8 cellular contexts compared by ENCODE assay signal in genomic region chr2:96265349-96265839, GRCh38. TPM values are rescaled to one million over a fixed set of nuclear protein-coding genes. Genes with fewer than 3 reads are reported as not detected.
DNase-seq lines count a peak whose midpoint lies in the region; ATAC-seq, FAIRE-seq and TF ChIP-seq lines count a peak whose summit lies in the region.

No MANE protein-coding gene starts in this region.

- peak overlapping the region; percentile 78 to 96 (median 92) for H3K4me3 ChIP-seq in BLaER1 treated with 17β-estradiol and CSF1 and Interleukin-3, amounts not matched to agents 10 nM and 100 nM
- H3K4me3 ChIP-seq in vagina = peak overlapping the region; percentile 85 to 91

- no peak for TF ChIP-seq POLR2A in vagina (IDR thresholded peaks at IDR 0.05)

- H3K27ac Mint-ChIP-seq in activated CD8-positive, alpha-beta T cell treated with anti-CD3 and anti-CD28 coated beads, Interleukin-2, amount 10 ng/mL, durations not matched to agents 7 days and 5 days = peak overlapping the region; percentile 91
- H3K27ac Mint-ChIP-seq in naive thymus-derived CD8-positive, alpha-beta T cell = peak overlapping the region in 8 of 10 donors; percentile 82 to 98 (median 93)

- CTCF ChIA-PET in activated CD8-positive, alpha-beta T cell treated with anti-CD3 and anti-CD28 coated beads, Interleukin-2, amount 10 ng/mL, durations not matched to agents 7 days and 5 days (lab: Charles Lee) = interaction anchor here (1.0 to 4.7 kb wide), 13 partner anchors 10 to 273 kb away, joined by 3 to 34 read pairs (median 5); partner anchors contain the start of genes ANKRD36C and STARD7

- DNase-seq in HTR-8/SVneo (ENCODE audit: insufficient read length, low spot score) (peak; percentile 51), vagina (ENCODE audit: extremely low spot score in 2 of 2) (no peak)
- DNase-seq in activated CD8-positive, alpha-beta T cell treated with anti-CD3 and anti-CD28 coated beads, Interleukin-2, amount 10 ng/mL, durations not matched to agents 7 days and 5 days = peak; percentile 54
- DNase-seq in naive thymus-derived CD8-positive, alpha-beta T cell = peak in 6 of 10 donors; percentile 31 to 68 (median 38)

- intact Hi-C loops in vagina (cut with DNase I) = no loop called here

- no peak for FAIRE-seq in HTR-8/SVneo (lab: Jason Lieb, UNC)

- peaks cover 38 to 56% (median 46%) of the 10 kb centered on the region in 10 experiments for H3K4me1 ChIP-seq in BLaER1 treated with 17β-estradiol and CSF1 and Interleukin-3, amounts not matched to agents 10 nM and 100 nM
- H3K4me1 ChIP-seq in vagina = peaks cover 57% of the 10 kb centered on the region

- no peak for TF ChIP-seq CTCF in vagina (IDR thresholded peaks at IDR 0.05)

- H3K4me3 Mint-ChIP-seq in activated CD8-positive, alpha-beta T cell treated with anti-CD3 and anti-CD28 coated beads, Interleukin-2, amount 10 ng/mL, durations not matched to agents 7 days and 5 days = peak overlapping the region; percentile 97
- H3K4me3 Mint-ChIP-seq in naive thymus-derived CD8-positive, alpha-beta T cell = peak overlapping the region; percentile 89 to 99 (median 96)

- H3K36me3 Mint-ChIP-seq in activated CD8-positive, alpha-beta T cell treated with anti-CD3 and anti-CD28 coated beads, Interleukin-2, amount 10 ng/mL, durations not matched to agents 7 days and 5 days (ENCODE audit: low read depth) = peaks cover 47% of the 10 kb centered on the region
- peaks cover 0 to 59% (median 2%) of the 10 kb centered on the region in 3 donors for H3K36me3 Mint-ChIP-seq in naive thymus-derived CD8-positive, alpha-beta T cell

- H3K4me1 Mint-ChIP-seq in activated CD8-positive, alpha-beta T cell treated with anti-CD3 and anti-CD28 coated beads, Interleukin-2, amount 10 ng/mL, durations not matched to agents 7 days and 5 days (ENCODE audit: low read depth) = peaks cover 58% of the 10 kb centered on the region
- peaks cover 33 to 66% (median 58%) of the 10 kb centered on the region in 4 donors for H3K4me1 Mint-ChIP-seq in naive thymus-derived CD8-positive, alpha-beta T cell

- H4K20me1 ChIP-seq in BLaER1 treated with 17β-estradiol and CSF1 and Interleukin-3, amounts not matched to agents 10 nM and 100 nM = peaks cover 34 to 91% (median 78%) of the 10 kb centered on the region in 11 experiments; a peak in 21 of 22 replicates

- ATAC-seq in GM19468 (IDR thresholded peaks at IDR 0.05; ENCODE audit: extremely low read depth, unreplicated experiment) (peak; percentile 5), esophagus mucosa (peak; percentile 22), HG02610 (IDR thresholded peaks at IDR 0.05; ENCODE audit: unreplicated experiment) (no peak)
- ATAC-seq in activated CD8-positive, alpha-beta T cell treated with anti-CD3 and anti-CD28 coated beads, Interleukin-2, amount 10 ng/mL, durations not matched to agents 7 days and 5 days = peak; percentile 14
- ATAC-seq in naive thymus-derived CD8-positive, alpha-beta T cell = peak; percentile 22 to 34

- H3K4me2 ChIP-seq in BLaER1 treated with 17β-estradiol and CSF1 and Interleukin-3, amounts not matched to agents 10 nM and 100 nM = peak overlapping the region; percentile 91 to 99 (median 96)

- peak overlapping the region; percentile 84 to 96 (median 93) for H3K9ac ChIP-seq in BLaER1 treated with 17β-estradiol and CSF1 and Interleukin-3, amounts not matched to agents 10 nM and 100 nM

- no peaks in the 10 kb centered on the region for H3K27me3 ChIP-seq in BLaER1 treated with 17β-estradiol and CSF1 and Interleukin-3, amounts not matched to agents 10 nM and 100 nM
- no peaks in the 10 kb centered on the region for H3K27me3 ChIP-seq in vagina

- no peaks in the 10 kb centered on the region for H3K9me3 Mint-ChIP-seq in activated CD8-positive, alpha-beta T cell treated with anti-CD3 and anti-CD28 coated beads, Interleukin-2, amount 10 ng/mL, durations not matched to agents 7 days and 5 days (ENCODE audit: insufficient read depth)
- H3K9me3 Mint-ChIP-seq in naive thymus-derived CD8-positive, alpha-beta T cell = no peaks in the 10 kb centered on the region

- H3K9me3 ChIP-seq in BLaER1 treated with 17β-estradiol and CSF1 and Interleukin-3, amounts not matched to agents 10 nM and 100 nM (replicated peaks in 1 of 11) = no peaks in the 10 kb centered on the region
- H3K9me3 ChIP-seq in vagina = no peaks in the 10 kb centered on the region

- peaks cover 59 to 70% (median 66%) of the 10 kb centered on the region in 11 experiments for H3K36me3 ChIP-seq in BLaER1 treated with 17β-estradiol and CSF1 and Interleukin-3, amounts not matched to agents 10 nM and 100 nM
- peaks cover 0 to 24% of the 10 kb centered on the region in 2 donors for H3K36me3 ChIP-seq in vagina

- POLR2A ChIA-PET in activated CD8-positive, alpha-beta T cell treated with anti-CD3 and anti-CD28 coated beads, Interleukin-2, amount 10 ng/mL, durations not matched to agents 7 days and 5 days (lab: Charles Lee) = interaction anchor here (1.5 kb wide), 2 partner anchors 57 to 101 kb away, joined by 4 to 7 read pairs; partner anchors contain the start of gene STARD7
- POLR2A ChIA-PET in naive thymus-derived CD8-positive, alpha-beta T cell (lab: Charles Lee) = interaction anchor here (0.5 to 1.5 kb wide), 7 partner anchors 9 to 275 kb away, joined by 3 to 8 read pairs (median 3); partner anchors contain the start of gene STARD7

- no peaks in the 10 kb centered on the region for H3K27me3 Mint-ChIP-seq in activated CD8-positive, alpha-beta T cell treated with anti-CD3 and anti-CD28 coated beads, Interleukin-2, amount 10 ng/mL, durations not matched to agents 7 days and 5 days (ENCODE audit: low read depth)
- H3K27me3 Mint-ChIP-seq in naive thymus-derived CD8-positive, alpha-beta T cell = no peaks in the 10 kb centered on the region

- peak overlapping the region; percentile 79 to 92 (median 89) for H3K27ac ChIP-seq in BLaER1 treated with 17β-estradiol and CSF1 and Interleukin-3, amounts not matched to agents 10 nM and 100 nM
- H3K27ac ChIP-seq in vagina = peak overlapping the region; percentile 77

RNA-seq across cellular contexts. Expression of gene TMEM127, which starts 0.4 kb away (rescaled TPM):
- 10 to 100 TPM; 31.8 to 34.2 TPM for total RNA-seq in activated CD8-positive, alpha-beta T cell treated with anti-CD3 and anti-CD28 coated beads, Interleukin-2, amount 10 ng/mL, durations not matched to agents 7 days and 5 days
- total RNA-seq in esophagus mucosa (34.3 TPM), vagina (40.0 TPM)
- total RNA-seq in naive thymus-derived CD8-positive, alpha-beta T cell = 10 to 100 TPM; 32.2 to 39.5 TPM
- polyA plus RNA-seq in naive thymus-derived CD8-positive, alpha-beta T cell = 10 to 100 TPM; 22.1 to 35.7 (median 22.3) TPM

RNA-seq across cellular contexts. Expression of gene CIAO1, which starts 0.6 kb away (rescaled TPM):
- 10 to 100 TPM; 64.9 to 65.9 TPM for total RNA-seq in activated CD8-positive, alpha-beta T cell treated with anti-CD3 and anti-CD28 coated beads, Interleukin-2, amount 10 ng/mL, durations not matched to agents 7 days and 5 days
- total RNA-seq in esophagus mucosa (43.2 TPM), vagina (92.6 TPM)
- total RNA-seq in naive thymus-derived CD8-positive, alpha-beta T cell = 10 to 100 TPM; 86.3 to 88.6 TPM
- polyA plus RNA-seq in naive thymus-derived CD8-positive, alpha-beta T cell = 100 to 1,000 TPM in 1 of 3 donors, 10 to 100 TPM in 2; 85.5 to 106 (median 95.2) TPM

RNA-seq across cellular contexts. Expression of gene SNRNP200, which starts 40.0 kb away (rescaled TPM):
- total RNA-seq in activated CD8-positive, alpha-beta T cell treated with anti-CD3 and anti-CD28 coated beads, Interleukin-2, amount 10 ng/mL, durations not matched to agents 7 days and 5 days = 100 to 1,000 TPM; 177 to 181 TPM
- total RNA-seq in esophagus mucosa = 66.6 TPM
- 100 to 1,000 TPM; 237 to 246 TPM for total RNA-seq in naive thymus-derived CD8-positive, alpha-beta T cell
- polyA plus RNA-seq in naive thymus-derived CD8-positive, alpha-beta T cell = 100 to 1,000 TPM in 1 of 3 donors, 10 to 100 TPM in 2; 61.8 to 111 (median 90.3) TPM
- 129 TPM for total RNA-seq in vagina

RNA-seq across cellular contexts. Expression of gene STARD7, which starts 56.8 kb away (rescaled TPM):
- 100 to 1,000 TPM; 139 to 143 TPM for total RNA-seq in activated CD8-positive, alpha-beta T cell treated with anti-CD3 and anti-CD28 coated beads, Interleukin-2, amount 10 ng/mL, durations not matched to agents 7 days and 5 days
- total RNA-seq in esophagus mucosa (66.1 TPM), vagina (69.5 TPM)
- total RNA-seq in naive thymus-derived CD8-positive, alpha-beta T cell = 10 to 100 TPM; 87.5 to 99.3 TPM
- 100 to 1,000 TPM; 114 to 143 (median 137) TPM for polyA plus RNA-seq in naive thymus-derived CD8-positive, alpha-beta T cell

RNA-seq across cellular contexts. Expression of gene ITPRIPL1, which starts 59.7 kb away (rescaled TPM):
- 10 to 100 TPM; 43.4 to 43.5 TPM for total RNA-seq in activated CD8-positive, alpha-beta T cell treated with anti-CD3 and anti-CD28 coated beads, Interleukin-2, amount 10 ng/mL, durations not matched to agents 7 days and 5 days
- 1.8 TPM for total RNA-seq in esophagus mucosa
- 1 to 10 TPM; 1.4 to 1.8 TPM for total RNA-seq in naive thymus-derived CD8-positive, alpha-beta T cell
- polyA plus RNA-seq in naive thymus-derived CD8-positive, alpha-beta T cell = 1 to 10 TPM in 1 of 3 donors, under 1 TPM in 2; 0.47 to 8.6 (median 0.94) TPM
- 1.5 TPM for total RNA-seq in vagina

Comparison
In these comparisons a context has a peak if more than half of its experiments do, and no peak if none do; other contexts are left out.
1. DNase-seq: peak in HTR-8/SVneo (single experiment), activated CD8-positive, alpha-beta T cell treated with anti-CD3 and anti-CD28 coated beads, Interleukin-2, amount 10 ng/mL, durations not matched to agents 7 days and 5 days (single experiment) and naive thymus-derived CD8-positive, alpha-beta T cell (6 of 10); none in vagina (0 of 2).